Comparison of ENCODE assay signal across 1 cellular context in the genomic region with DNA sequence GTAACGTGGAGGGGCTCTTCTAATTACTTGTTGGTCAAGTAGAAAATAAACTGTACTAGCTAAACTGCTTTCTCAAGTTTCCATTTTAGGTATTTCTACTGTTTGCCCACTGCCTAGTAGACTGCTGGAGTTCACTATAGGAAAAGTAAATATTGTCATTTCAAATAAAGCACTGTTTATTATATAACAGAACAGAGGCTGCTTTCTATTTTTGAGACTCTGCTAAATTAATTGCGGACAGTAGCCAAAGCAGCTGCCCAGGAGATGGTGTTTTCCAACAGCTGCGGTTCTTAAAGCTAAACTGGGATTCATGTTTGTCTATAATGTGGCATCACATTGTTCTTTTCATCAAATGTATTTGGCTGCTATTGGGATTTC.
TF ChIP-seq lines count a peak whose summit lies in the region.

No MANE protein-coding gene starts in this region.

TF ChIP-seq in HepG2, 621 proteins besides CTCF, POLR2A, EP300 and RAD21 (continues in another document):
- TF ChIP-seq CREM (IDR thresholded peaks at IDR 0.05) (peak; percentile 37; the same call in 1 of the 2 replicates), CREM (CRISPR knock-in tag; IDR thresholded peaks at IDR 0.05) (no peak), ZNF468 (CRISPR knock-in tag; IDR thresholded peaks at IDR 0.05) (no peak), NPAS2 (CRISPR knock-in tag; IDR thresholded peaks at IDR 0.05; ENCODE audit: borderline replicate concordance) (no peak), KDM5B (CRISPR knock-in tag; IDR thresholded peaks at IDR 0.05; ENCODE audit: borderline replicate concordance) (no peak), MIER3 (CRISPR knock-in tag; IDR thresholded peaks at IDR 0.05; ENCODE audit: borderline replicate concordance) (peak; percentile 15; the same call in 1 of the 2 replicates), CREB1 (IDR thresholded peaks at IDR 0.05) (no peak), CREB1 (CRISPR knock-in tag; IDR thresholded peaks at IDR 0.05) (peak; percentile 31; the same call in 1 of the 2 replicates), SOX5 (CRISPR knock-in tag; IDR thresholded peaks at IDR 0.05; ENCODE audit: borderline replicate concordance) (peak; percentile 78; the same call in 1 of the 2 replicates), NFIC (IDR thresholded peaks at IDR 0.05; ENCODE audit: low read length) (peak; percentile 59; the same call in 1 of the 2 replicates), PHF20 (CRISPR knock-in tag; IDR thresholded peaks at IDR 0.05) (no peak), MED8 (CRISPR knock-in tag; IDR thresholded peaks at IDR 0.05; ENCODE audit: insufficient replicate concordance) (no peak), SOX6 (IDR thresholded peaks at IDR 0.05) (no peak), SOX6 (CRISPR knock-in tag; IDR thresholded peaks at IDR 0.05) (peak; percentile 86), ZNF124 (CRISPR knock-in tag; IDR thresholded peaks at IDR 0.05) (no peak), SP5 (CRISPR knock-in tag; IDR thresholded peaks at IDR 0.05; ENCODE audit: borderline replicate concordance, low read depth) (peak; percentile 10; the same call in 1 of the 2 replicates), AHR (CRISPR knock-in tag; IDR thresholded peaks at IDR 0.05) (no peak), GATAD2A (CRISPR knock-in tag; IDR thresholded peaks at IDR 0.05) (peak; percentile 71), NCOR1 (IDR thresholded peaks at IDR 0.05; ENCODE audit: borderline replicate concordance, low read length) (0 out of 2 replicates have a peak, but pooled peaks have one; percentile 48), NCOA2 (CRISPR knock-in tag; IDR thresholded peaks at IDR 0.05) (peak; percentile 66)
- TF ChIP-seq, protein P1, sequence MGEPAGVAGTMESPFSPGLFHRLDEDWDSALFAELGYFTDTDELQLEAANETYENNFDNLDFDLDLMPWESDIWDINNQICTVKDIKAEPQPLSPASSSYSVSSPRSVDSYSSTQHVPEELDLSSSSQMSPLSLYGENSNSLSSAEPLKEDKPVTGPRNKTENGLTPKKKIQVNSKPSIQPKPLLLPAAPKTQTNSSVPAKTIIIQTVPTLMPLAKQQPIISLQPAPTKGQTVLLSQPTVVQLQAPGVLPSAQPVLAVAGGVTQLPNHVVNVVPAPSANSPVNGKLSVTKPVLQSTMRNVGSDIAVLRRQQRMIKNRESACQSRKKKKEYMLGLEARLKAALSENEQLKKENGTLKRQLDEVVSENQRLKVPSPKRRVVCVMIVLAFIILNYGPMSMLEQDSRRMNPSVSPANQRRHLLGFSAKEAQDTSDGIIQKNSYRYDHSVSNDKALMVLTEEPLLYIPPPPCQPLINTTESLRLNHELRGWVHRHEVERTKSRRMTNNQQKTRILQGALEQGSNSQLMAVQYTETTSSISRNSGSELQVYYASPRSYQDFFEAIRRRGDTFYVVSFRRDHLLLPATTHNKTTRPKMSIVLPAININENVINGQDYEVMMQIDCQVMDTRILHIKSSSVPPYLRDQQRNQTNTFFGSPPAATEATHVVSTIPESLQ (CRISPR knock-in tag; conservative IDR thresholded peaks at IDR 0.05) = no peak
- TF ChIP-seq, protein P2, sequence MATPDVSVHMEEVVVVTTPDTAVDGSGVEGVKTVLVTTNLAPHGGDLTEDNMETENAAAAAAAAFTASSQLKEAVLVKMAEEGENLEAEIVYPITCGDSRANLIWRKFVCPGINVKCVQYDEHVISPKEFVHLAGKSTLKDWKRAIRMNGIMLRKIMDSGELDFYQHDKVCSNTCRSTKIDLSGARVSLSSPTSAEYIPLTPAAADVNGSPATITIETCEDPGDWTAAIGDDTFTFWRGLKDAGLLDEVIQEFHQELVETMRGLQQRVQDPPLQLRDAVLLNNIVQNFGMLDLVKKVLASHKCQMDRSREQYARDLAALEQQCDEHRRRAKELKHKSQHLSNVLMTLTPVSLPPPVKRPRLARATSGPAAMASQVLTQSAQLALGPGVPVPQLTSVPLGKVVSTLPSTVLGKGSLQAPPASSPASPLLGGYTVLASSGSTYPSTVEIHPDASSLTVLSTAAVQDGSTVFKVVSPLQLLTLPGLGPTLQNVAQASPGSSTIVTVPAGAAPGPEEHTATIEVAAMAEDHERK (CRISPR knock-in tag; IDR thresholded peaks at IDR 0.05; ENCODE audit: low read depth) = no peak
- TF ChIP-seq, protein P3, sequence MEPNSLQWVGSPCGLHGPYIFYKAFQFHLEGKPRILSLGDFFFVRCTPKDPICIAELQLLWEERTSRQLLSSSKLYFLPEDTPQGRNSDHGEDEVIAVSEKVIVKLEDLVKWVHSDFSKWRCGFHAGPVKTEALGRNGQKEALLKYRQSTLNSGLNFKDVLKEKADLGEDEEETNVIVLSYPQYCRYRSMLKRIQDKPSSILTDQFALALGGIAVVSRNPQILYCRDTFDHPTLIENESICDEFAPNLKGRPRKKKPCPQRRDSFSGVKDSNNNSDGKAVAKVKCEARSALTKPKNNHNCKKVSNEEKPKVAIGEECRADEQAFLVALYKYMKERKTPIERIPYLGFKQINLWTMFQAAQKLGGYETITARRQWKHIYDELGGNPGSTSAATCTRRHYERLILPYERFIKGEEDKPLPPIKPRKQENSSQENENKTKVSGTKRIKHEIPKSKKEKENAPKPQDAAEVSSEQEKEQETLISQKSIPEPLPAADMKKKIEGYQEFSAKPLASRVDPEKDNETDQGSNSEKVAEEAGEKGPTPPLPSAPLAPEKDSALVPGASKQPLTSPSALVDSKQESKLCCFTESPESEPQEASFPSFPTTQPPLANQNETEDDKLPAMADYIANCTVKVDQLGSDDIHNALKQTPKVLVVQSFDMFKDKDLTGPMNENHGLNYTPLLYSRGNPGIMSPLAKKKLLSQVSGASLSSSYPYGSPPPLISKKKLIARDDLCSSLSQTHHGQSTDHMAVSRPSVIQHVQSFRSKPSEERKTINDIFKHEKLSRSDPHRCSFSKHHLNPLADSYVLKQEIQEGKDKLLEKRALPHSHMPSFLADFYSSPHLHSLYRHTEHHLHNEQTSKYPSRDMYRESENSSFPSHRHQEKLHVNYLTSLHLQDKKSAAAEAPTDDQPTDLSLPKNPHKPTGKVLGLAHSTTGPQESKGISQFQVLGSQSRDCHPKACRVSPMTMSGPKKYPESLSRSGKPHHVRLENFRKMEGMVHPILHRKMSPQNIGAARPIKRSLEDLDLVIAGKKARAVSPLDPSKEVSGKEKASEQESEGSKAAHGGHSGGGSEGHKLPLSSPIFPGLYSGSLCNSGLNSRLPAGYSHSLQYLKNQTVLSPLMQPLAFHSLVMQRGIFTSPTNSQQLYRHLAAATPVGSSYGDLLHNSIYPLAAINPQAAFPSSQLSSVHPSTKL (CRISPR knock-in tag; IDR thresholded peaks at IDR 0.05) = peak; percentile 94
- TF ChIP-seq, protein P4, sequence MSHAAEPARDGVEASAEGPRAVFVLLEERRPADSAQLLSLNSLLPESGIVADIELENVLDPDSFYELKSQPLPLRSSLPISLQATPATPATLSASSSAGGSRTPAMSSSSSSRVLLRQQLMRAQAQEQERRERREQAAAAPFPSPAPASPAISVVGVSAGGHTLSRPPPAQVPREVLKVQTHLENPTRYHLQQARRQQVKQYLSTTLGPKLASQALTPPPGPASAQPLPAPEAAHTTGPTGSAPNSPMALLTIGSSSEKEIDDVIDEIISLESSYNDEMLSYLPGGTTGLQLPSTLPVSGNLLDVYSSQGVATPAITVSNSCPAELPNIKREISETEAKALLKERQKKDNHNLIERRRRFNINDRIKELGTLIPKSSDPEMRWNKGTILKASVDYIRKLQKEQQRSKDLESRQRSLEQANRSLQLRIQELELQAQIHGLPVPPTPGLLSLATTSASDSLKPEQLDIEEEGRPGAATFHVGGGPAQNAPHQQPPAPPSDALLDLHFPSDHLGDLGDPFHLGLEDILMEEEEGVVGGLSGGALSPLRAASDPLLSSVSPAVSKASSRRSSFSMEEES (CRISPR knock-in tag; IDR thresholded peaks at IDR 0.05) = no peak
- TF ChIP-seq, protein P5, sequence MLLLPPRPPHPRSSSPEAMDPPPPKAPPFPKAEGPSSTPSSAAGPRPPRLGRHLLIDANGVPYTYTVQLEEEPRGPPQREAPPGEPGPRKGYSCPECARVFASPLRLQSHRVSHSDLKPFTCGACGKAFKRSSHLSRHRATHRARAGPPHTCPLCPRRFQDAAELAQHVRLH (CRISPR knock-in tag; IDR thresholded peaks at IDR 0.05; ENCODE audit: borderline replicate concordance, low read depth) = no peak
- TF ChIP-seq, protein P6, sequence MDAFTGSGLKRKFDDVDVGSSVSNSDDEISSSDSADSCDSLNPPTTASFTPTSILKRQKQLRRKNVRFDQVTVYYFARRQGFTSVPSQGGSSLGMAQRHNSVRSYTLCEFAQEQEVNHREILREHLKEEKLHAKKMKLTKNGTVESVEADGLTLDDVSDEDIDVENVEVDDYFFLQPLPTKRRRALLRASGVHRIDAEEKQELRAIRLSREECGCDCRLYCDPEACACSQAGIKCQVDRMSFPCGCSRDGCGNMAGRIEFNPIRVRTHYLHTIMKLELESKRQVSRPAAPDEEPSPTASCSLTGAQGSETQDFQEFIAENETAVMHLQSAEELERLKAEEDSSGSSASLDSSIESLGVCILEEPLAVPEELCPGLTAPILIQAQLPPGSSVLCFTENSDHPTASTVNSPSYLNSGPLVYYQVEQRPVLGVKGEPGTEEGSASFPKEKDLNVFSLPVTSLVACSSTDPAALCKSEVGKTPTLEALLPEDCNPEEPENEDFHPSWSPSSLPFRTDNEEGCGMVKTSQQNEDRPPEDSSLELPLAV (CRISPR knock-in tag; conservative IDR thresholded peaks at IDR 0.05; ENCODE audit: low read depth) = no peak
- TF ChIP-seq, protein P7, sequence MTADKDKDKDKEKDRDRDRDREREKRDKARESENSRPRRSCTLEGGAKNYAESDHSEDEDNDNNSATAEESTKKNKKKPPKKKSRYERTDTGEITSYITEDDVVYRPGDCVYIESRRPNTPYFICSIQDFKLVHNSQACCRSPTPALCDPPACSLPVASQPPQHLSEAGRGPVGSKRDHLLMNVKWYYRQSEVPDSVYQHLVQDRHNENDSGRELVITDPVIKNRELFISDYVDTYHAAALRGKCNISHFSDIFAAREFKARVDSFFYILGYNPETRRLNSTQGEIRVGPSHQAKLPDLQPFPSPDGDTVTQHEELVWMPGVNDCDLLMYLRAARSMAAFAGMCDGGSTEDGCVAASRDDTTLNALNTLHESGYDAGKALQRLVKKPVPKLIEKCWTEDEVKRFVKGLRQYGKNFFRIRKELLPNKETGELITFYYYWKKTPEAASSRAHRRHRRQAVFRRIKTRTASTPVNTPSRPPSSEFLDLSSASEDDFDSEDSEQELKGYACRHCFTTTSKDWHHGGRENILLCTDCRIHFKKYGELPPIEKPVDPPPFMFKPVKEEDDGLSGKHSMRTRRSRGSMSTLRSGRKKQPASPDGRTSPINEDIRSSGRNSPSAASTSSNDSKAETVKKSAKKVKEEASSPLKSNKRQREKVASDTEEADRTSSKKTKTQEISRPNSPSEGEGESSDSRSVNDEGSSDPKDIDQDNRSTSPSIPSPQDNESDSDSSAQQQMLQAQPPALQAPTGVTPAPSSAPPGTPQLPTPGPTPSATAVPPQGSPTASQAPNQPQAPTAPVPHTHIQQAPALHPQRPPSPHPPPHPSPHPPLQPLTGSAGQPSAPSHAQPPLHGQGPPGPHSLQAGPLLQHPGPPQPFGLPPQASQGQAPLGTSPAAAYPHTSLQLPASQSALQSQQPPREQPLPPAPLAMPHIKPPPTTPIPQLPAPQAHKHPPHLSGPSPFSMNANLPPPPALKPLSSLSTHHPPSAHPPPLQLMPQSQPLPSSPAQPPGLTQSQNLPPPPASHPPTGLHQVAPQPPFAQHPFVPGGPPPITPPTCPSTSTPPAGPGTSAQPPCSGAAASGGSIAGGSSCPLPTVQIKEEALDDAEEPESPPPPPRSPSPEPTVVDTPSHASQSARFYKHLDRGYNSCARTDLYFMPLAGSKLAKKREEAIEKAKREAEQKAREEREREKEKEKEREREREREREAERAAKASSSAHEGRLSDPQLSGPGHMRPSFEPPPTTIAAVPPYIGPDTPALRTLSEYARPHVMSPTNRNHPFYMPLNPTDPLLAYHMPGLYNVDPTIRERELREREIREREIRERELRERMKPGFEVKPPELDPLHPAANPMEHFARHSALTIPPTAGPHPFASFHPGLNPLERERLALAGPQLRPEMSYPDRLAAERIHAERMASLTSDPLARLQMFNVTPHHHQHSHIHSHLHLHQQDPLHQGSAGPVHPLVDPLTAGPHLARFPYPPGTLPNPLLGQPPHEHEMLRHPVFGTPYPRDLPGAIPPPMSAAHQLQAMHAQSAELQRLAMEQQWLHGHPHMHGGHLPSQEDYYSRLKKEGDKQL (CRISPR knock-in tag; IDR thresholded peaks at IDR 0.05; ENCODE audit: low read depth) = peak; percentile 74
